Comparison of ENCODE assay signal across 26 cellular contexts in the genomic region with DNA sequence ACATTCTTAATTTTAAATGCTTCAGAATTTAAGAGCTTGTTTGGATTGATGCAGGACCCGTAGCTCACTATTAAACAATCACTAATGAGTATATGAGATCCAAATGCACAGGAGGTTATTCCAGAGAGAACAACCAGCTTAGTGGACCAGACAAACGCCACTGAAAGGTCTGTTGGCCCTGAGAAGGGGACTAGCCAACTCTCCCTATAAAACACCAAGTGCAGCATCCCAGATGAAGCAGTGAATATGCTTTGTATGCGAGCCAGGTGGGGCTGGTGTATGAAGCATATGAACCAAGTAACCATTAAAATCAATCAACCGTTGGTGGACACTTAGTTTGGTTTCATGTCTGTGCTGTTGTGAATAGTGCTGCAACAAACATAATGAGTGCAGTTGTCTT. TPM values are rescaled to one million over a fixed set of nuclear protein-coding genes. Genes with fewer than 3 reads are reported as not detected.
"Had no signal": no experiment of that assay in that cellular context is flagged by ENCODE, and none has a peak within 500 bp of the region (broad histone marks: within the 10 kb centered on the region; RNA-seq: fewer than 3 reads in every experiment).

No MANE protein-coding gene starts in this region.

- H3K27ac Mint-ChIP-seq: activated CD8-positive, alpha-beta T cell treated with anti-CD3 and anti-CD28 coated beads, Interleukin-2, amount 10 ng/mL, durations not matched to agents 7 days and 5 days; activated naive CD8-positive, alpha-beta T cell; T-helper 2 cell treated with Interferon-gamma antibody and Interleukin-4, amounts not matched to agents 5 μg/mL and 100 μg/mL, for 36 hours had no signal

- H3K4me3 ChIP-seq: adrenal gland, ascending aorta, esophagus squamous epithelium, gastrocnemius medialis, right lobe of liver, skin epidermis, upper lobe of left lung had no signal

- H3K9me3 Mint-ChIP-seq: T-helper 2 cell treated with Interferon-gamma antibody and Interleukin-4, amounts not matched to agents 5 μg/mL and 100 μg/mL, for 36 hours had no signal

- H3K9me3 ChIP-seq: adrenal gland, ascending aorta, esophagus squamous epithelium, gastrocnemius medialis, right lobe of liver, upper lobe of left lung had no signal

- H3K27ac ChIP-seq: adrenal gland, ascending aorta, brain microvascular endothelial cell, esophagus squamous epithelium, gastrocnemius medialis, right lobe of liver, skin epidermis, upper lobe of left lung, WERI-Rb-1 had no signal

- H3K4me1 ChIP-seq: adrenal gland, ascending aorta, esophagus squamous epithelium, gastrocnemius medialis, right lobe of liver, upper lobe of left lung had no signal

- H3K4me3 Mint-ChIP-seq: activated CD8-positive, alpha-beta T cell treated with anti-CD3 and anti-CD28 coated beads, Interleukin-2, amount 10 ng/mL, durations not matched to agents 7 days and 5 days; activated naive CD8-positive, alpha-beta T cell; T-helper 2 cell treated with Interferon-gamma antibody and Interleukin-4, amounts not matched to agents 5 μg/mL and 100 μg/mL, for 36 hours had no signal

- H3K36me3 ChIP-seq: adrenal gland, ascending aorta, brain microvascular endothelial cell, esophagus squamous epithelium, gastrocnemius medialis, right lobe of liver, upper lobe of left lung, WERI-Rb-1 had no signal

- ATAC-seq: activated CD8-positive, alpha-beta T cell treated with anti-CD3 and anti-CD28 coated beads, Interleukin-2, amount 10 ng/mL, durations not matched to agents 7 days and 5 days; gastrocnemius medialis; right lobe of liver had no signal

- FAIRE-seq: endothelial cell of umbilical vein, islet of Langerhans, TTC549 had no signal

- H3K27me3 ChIP-seq: adrenal gland, ascending aorta, brain microvascular endothelial cell, esophagus squamous epithelium, gastrocnemius medialis, right lobe of liver, upper lobe of left lung had no signal

- H3K36me3 Mint-ChIP-seq: activated naive CD8-positive, alpha-beta T cell had no signal

- DNase-seq: activated CD4-positive, alpha-beta T cell treated with anti-CD3 and anti-CD28 coated beads for 1 hour; activated CD4-positive, alpha-beta T cell treated with anti-CD3 and anti-CD28 coated beads, Interleukin-2, amount 50 U/mL, for 1 hour; activated CD8-positive, alpha-beta T cell treated with anti-CD3 and anti-CD28 coated beads, Interleukin-2, amount 10 ng/mL, durations not matched to agents 7 days and 5 days; adrenal gland; brain microvascular endothelial cell; caudate nucleus; effector memory CD4-positive, alpha-beta T cell; esophagus squamous epithelium; gastrocnemius medialis; hippocampal formation; occipital lobe; posterior cingulate gyrus; right lobe of liver; stimulated activated CD4-positive, alpha-beta T cell treated with anti-CD3 and anti-CD28 coated beads, Interleukin-2, amount 100 ng/mL, for 24 hours; stimulated activated naive CD4-positive, alpha-beta T cell; upper lobe of left lung; WERI-Rb-1 had no signal

RNA-seq across cellular contexts. Expression of a gene that starts 9.8 kb away (rescaled TPM):
- total RNA-seq: dermis microvascular lymphatic vessel endothelial cell, endothelial cell of umbilical vein, occipital lobe had no signal
- polyA plus RNA-seq: endothelial cell of umbilical vein, neural cell had no signal

RNA-seq across cellular contexts. Expression of a gene that starts 27.0 kb away (rescaled TPM):
- total RNA-seq: activated CD8-positive, alpha-beta T cell treated with anti-CD3 and anti-CD28 coated beads, Interleukin-2, amount 10 ng/mL, durations not matched to agents 7 days and 5 days; ascending aorta; dermis microvascular lymphatic vessel endothelial cell; endothelial cell of umbilical vein had no signal
- polyA plus RNA-seq: endothelial cell of umbilical vein, neural cell had no signal

RNA-seq across cellular contexts. Expression of a gene that starts 42.3 kb away (rescaled TPM):
- total RNA-seq: activated CD8-positive, alpha-beta T cell treated with anti-CD3 and anti-CD28 coated beads, Interleukin-2, amount 10 ng/mL, durations not matched to agents 7 days and 5 days; dermis microvascular lymphatic vessel endothelial cell; endothelial cell of umbilical vein had no signal
- polyA plus RNA-seq: endothelial cell of umbilical vein, neural cell had no signal

RNA-seq across cellular contexts. Expression of a gene that starts 46.9 kb away (rescaled TPM):
- total RNA-seq: activated CD8-positive, alpha-beta T cell treated with anti-CD3 and anti-CD28 coated beads, Interleukin-2, amount 10 ng/mL, durations not matched to agents 7 days and 5 days; ascending aorta; dermis microvascular lymphatic vessel endothelial cell; endothelial cell of umbilical vein had no signal
- polyA plus RNA-seq: endothelial cell of umbilical vein, neural cell had no signal
